7 cellular contexts compared by ENCODE assay signal in genomic region chr2:27685006-27685405, GRCh38. TPM values are rescaled to one million over a fixed set of nuclear protein-coding genes. Genes with fewer than 3 reads are reported as not detected.
DNase-seq lines count a peak whose midpoint lies in the region; ATAC-seq and TF ChIP-seq lines count a peak whose summit lies in the region.
"Not testable (repeated sequence)": the region's sequence is repeated elsewhere in the genome, so short reads cannot be mapped to it uniquely, and the experiment has no call there.

No MANE protein-coding gene starts in this region.

- TF ChIP-seq CTCF in Calu3 (IDR thresholded peaks at IDR 0.05; ENCODE audit: unreplicated experiment); endothelial cell (IDR thresholded peaks at IDR 0.05; ENCODE audit: unreplicated experiment): not testable (repeated sequence)

- not testable (repeated sequence) for H3K9me3 Mint-ChIP-seq in Calu3 (ENCODE audit: low read depth, unreplicated experiment); T-cell; activated CD4-positive, alpha-beta T cell treated with anti-CD3 and anti-CD28 coated beads for 36 hours (ENCODE audit: low read depth); activated CD8-positive, alpha-beta memory T cell treated with anti-CD3 and anti-CD28 coated beads, Interleukin-2, amount 10 ng/mL, durations not matched to agents 7 days and 5 days (ENCODE audit: low read depth); activated naive CD4-positive, alpha-beta T cell treated with anti-CD3 and anti-CD28 coated beads, Interleukin-2, amount 10 ng/mL, durations not matched to agents 7 days and 5 days; endothelial cell (ENCODE audit: unreplicated experiment); stimulated activated naive B cell treated with anti-CD40 and anti-IgM and Interleukin-4, amounts not matched to agents 10 μg/mL and 1 μg/mL and 100 μg/mL, for 72 hours

- intact Hi-C loops in Calu3 (cut with micrococcal nuclease; ENCODE audit: unreplicated experiment); activated CD4-positive, alpha-beta T cell treated with anti-CD3 and anti-CD28 coated beads for 36 hours (cut with DNase I, micrococcal nuclease): not testable (repeated sequence)

- H3K27ac Mint-ChIP-seq in Calu3 (ENCODE audit: unreplicated experiment) (peak overlapping the region; percentile 24), T-cell (peak overlapping the region; percentile 77 to 82), endothelial cell (ENCODE audit: unreplicated experiment) (peak overlapping the region; percentile 90)
- peak overlapping the region; percentile 65 for H3K27ac Mint-ChIP-seq in activated CD4-positive, alpha-beta T cell treated with anti-CD3 and anti-CD28 coated beads for 36 hours
- H3K27ac Mint-ChIP-seq in activated CD8-positive, alpha-beta memory T cell treated with anti-CD3 and anti-CD28 coated beads, Interleukin-2, amount 10 ng/mL, durations not matched to agents 7 days and 5 days = peak overlapping the region; percentile 96
- H3K27ac Mint-ChIP-seq in activated naive CD4-positive, alpha-beta T cell treated with anti-CD3 and anti-CD28 coated beads, Interleukin-2, amount 10 ng/mL, durations not matched to agents 7 days and 5 days = peak overlapping the region; percentile 73
- H3K27ac Mint-ChIP-seq in stimulated activated naive B cell treated with anti-CD40 and anti-IgM and Interleukin-4, amounts not matched to agents 10 μg/mL and 1 μg/mL and 100 μg/mL, for 72 hours = peak overlapping the region; percentile 3

- CTCF ChIA-PET in Calu3 (lab: Charles Lee) (interaction anchor here (1.4 kb wide), 1 partner anchor 22 kb away, joined by 4 read pairs; the partner anchor contains the start of gene SUPT7L), T-cell (lab: Charles Lee) (interaction anchor here (0.6 to 3.1 kb wide), 4 partner anchors 18 to 382 kb away, joined by 4 to 23 read pairs (median 4); no protein-coding TSS in a partner anchor)
- CTCF ChIA-PET in activated CD4-positive, alpha-beta T cell treated with anti-CD3 and anti-CD28 coated beads for 36 hours (lab: Charles Lee) = interaction anchor here (0.5 to 5.1 kb wide), 7 partner anchors 19 to 578 kb away, joined by 3 to 47 read pairs (median 5); partner anchors contain the start of genes SLC4A1AP and SUPT7L
- CTCF ChIA-PET in activated CD8-positive, alpha-beta memory T cell treated with anti-CD3 and anti-CD28 coated beads, Interleukin-2, amount 10 ng/mL, durations not matched to agents 7 days and 5 days (lab: Charles Lee) = interaction anchor here (0.8 to 10.0 kb wide), 7 partner anchors 8 to 405 kb away, joined by 3 to 143 read pairs (median 8); partner anchors contain the start of genes CCDC121, GPN1, SLC4A1AP and SUPT7L
- CTCF ChIA-PET in activated naive CD4-positive, alpha-beta T cell treated with anti-CD3 and anti-CD28 coated beads, Interleukin-2, amount 10 ng/mL, durations not matched to agents 7 days and 5 days (lab: Charles Lee) = interaction anchor here (0.6 to 3.9 kb wide), 6 partner anchors 19 to 382 kb away, joined by 3 to 36 read pairs (median 13); partner anchors contain the start of genes SLC4A1AP and SUPT7L

- H3K27me3 Mint-ChIP-seq in Calu3 (ENCODE audit: unreplicated experiment); T-cell; activated CD4-positive, alpha-beta T cell treated with anti-CD3 and anti-CD28 coated beads for 36 hours; activated CD8-positive, alpha-beta memory T cell treated with anti-CD3 and anti-CD28 coated beads, Interleukin-2, amount 10 ng/mL, durations not matched to agents 7 days and 5 days; activated naive CD4-positive, alpha-beta T cell treated with anti-CD3 and anti-CD28 coated beads, Interleukin-2, amount 10 ng/mL, durations not matched to agents 7 days and 5 days; endothelial cell (ENCODE audit: unreplicated experiment); stimulated activated naive B cell treated with anti-CD40 and anti-IgM and Interleukin-4, amounts not matched to agents 10 μg/mL and 1 μg/mL and 100 μg/mL, for 72 hours: not testable (repeated sequence)

- H3K4me3 Mint-ChIP-seq in Calu3 (ENCODE audit: low read depth, unreplicated experiment); activated CD4-positive, alpha-beta T cell treated with anti-CD3 and anti-CD28 coated beads for 36 hours; activated naive CD4-positive, alpha-beta T cell treated with anti-CD3 and anti-CD28 coated beads, Interleukin-2, amount 10 ng/mL, durations not matched to agents 7 days and 5 days; stimulated activated naive B cell treated with anti-CD40 and anti-IgM and Interleukin-4, amounts not matched to agents 10 μg/mL and 1 μg/mL and 100 μg/mL, for 72 hours: not testable (repeated sequence)
- peak overlapping the region in 1 of 3 donors; percentile 2 for H3K4me3 Mint-ChIP-seq in T-cell
- H3K4me3 Mint-ChIP-seq in activated CD8-positive, alpha-beta memory T cell treated with anti-CD3 and anti-CD28 coated beads, Interleukin-2, amount 10 ng/mL, durations not matched to agents 7 days and 5 days = peak overlapping the region; percentile 69
- H3K4me3 Mint-ChIP-seq in endothelial cell (ENCODE audit: unreplicated experiment) = peak overlapping the region; percentile 40

- POLR2A ChIA-PET in T-cell (lab: Charles Lee) = interaction anchor here in 1 of 2 donors (0.6 kb wide), 1 partner anchor 1104 kb away, joined by 7 read pairs; no protein-coding TSS in a partner anchor
- POLR2A ChIA-PET in activated CD4-positive, alpha-beta T cell treated with anti-CD3 and anti-CD28 coated beads for 36 hours (lab: Charles Lee) = not testable (repeated sequence)

- H3K36me3 Mint-ChIP-seq in Calu3 (ENCODE audit: insufficient read depth, unreplicated experiment) (peaks cover 27% of the 10 kb centered on the region), T-cell (peaks cover 38% of the 10 kb centered on the region)
- H3K36me3 Mint-ChIP-seq in activated CD4-positive, alpha-beta T cell treated with anti-CD3 and anti-CD28 coated beads for 36 hours (ENCODE audit: low read depth) = peaks cover 33% of the 10 kb centered on the region
- H3K36me3 Mint-ChIP-seq in activated CD8-positive, alpha-beta memory T cell treated with anti-CD3 and anti-CD28 coated beads, Interleukin-2, amount 10 ng/mL, durations not matched to agents 7 days and 5 days = peaks cover 34% of the 10 kb centered on the region
- peaks cover 26% of the 10 kb centered on the region for H3K36me3 Mint-ChIP-seq in activated naive CD4-positive, alpha-beta T cell treated with anti-CD3 and anti-CD28 coated beads, Interleukin-2, amount 10 ng/mL, durations not matched to agents 7 days and 5 days
- not testable (repeated sequence) for H3K36me3 Mint-ChIP-seq in endothelial cell (ENCODE audit: low read depth, unreplicated experiment)
- peaks cover 23 to 38% of the 10 kb centered on the region in 2 donors for H3K36me3 Mint-ChIP-seq in stimulated activated naive B cell treated with anti-CD40 and anti-IgM and Interleukin-4, amounts not matched to agents 10 μg/mL and 1 μg/mL and 100 μg/mL, for 72 hours

- ATAC-seq in T-cell (replicated peaks in 1 of 4) = peak in 2 of 4 experiments; percentile 41 to 54
- not testable (repeated sequence) for ATAC-seq in activated CD4-positive, alpha-beta T cell treated with anti-CD3 and anti-CD28 coated beads for 36 hours; stimulated activated naive B cell treated with anti-CD40 and anti-IgM and Interleukin-4, amounts not matched to agents 10 μg/mL and 1 μg/mL and 100 μg/mL, for 72 hours (replicated peaks)
- ATAC-seq in activated CD8-positive, alpha-beta memory T cell treated with anti-CD3 and anti-CD28 coated beads, Interleukin-2, amount 10 ng/mL, durations not matched to agents 7 days and 5 days = peak; percentile 58

- BruUV-seq in Calu3 (replicated peaks; lab: Mats Ljungman, UMichigan) = not testable (repeated sequence)

- not testable (repeated sequence) for DNase-seq in Calu3; T-cell; activated CD4-positive, alpha-beta T cell treated with anti-CD3 and anti-CD28 coated beads for 36 hours; activated naive CD4-positive, alpha-beta T cell treated with anti-CD3 and anti-CD28 coated beads, Interleukin-2, amount 10 ng/mL, durations not matched to agents 7 days and 5 days; endothelial cell (ENCODE audit: low spot score); stimulated activated naive B cell treated with anti-CD40 and anti-IgM and Interleukin-4, amounts not matched to agents 10 μg/mL and 1 μg/mL and 100 μg/mL, for 72 hours
- DNase-seq in activated CD8-positive, alpha-beta memory T cell treated with anti-CD3 and anti-CD28 coated beads, Interleukin-2, amount 10 ng/mL, durations not matched to agents 7 days and 5 days = peak; percentile 51

- H3K4me1 Mint-ChIP-seq in Calu3 (ENCODE audit: low read depth, unreplicated experiment) (peaks cover 45% of the 10 kb centered on the region), T-cell (peaks cover 15 to 25% (median 15%) of the 10 kb centered on the region in 3 donors)
- peaks cover 31% of the 10 kb centered on the region for H3K4me1 Mint-ChIP-seq in activated CD4-positive, alpha-beta T cell treated with anti-CD3 and anti-CD28 coated beads for 36 hours
- peaks cover 46% of the 10 kb centered on the region for H3K4me1 Mint-ChIP-seq in activated CD8-positive, alpha-beta memory T cell treated with anti-CD3 and anti-CD28 coated beads, Interleukin-2, amount 10 ng/mL, durations not matched to agents 7 days and 5 days
- H3K4me1 Mint-ChIP-seq in activated naive CD4-positive, alpha-beta T cell treated with anti-CD3 and anti-CD28 coated beads, Interleukin-2, amount 10 ng/mL, durations not matched to agents 7 days and 5 days = peaks cover 20% of the 10 kb centered on the region
- not testable (repeated sequence) for H3K4me1 Mint-ChIP-seq in endothelial cell (ENCODE audit: unreplicated experiment); stimulated activated naive B cell treated with anti-CD40 and anti-IgM and Interleukin-4, amounts not matched to agents 10 μg/mL and 1 μg/mL and 100 μg/mL, for 72 hours

RNA-seq across cellular contexts. Expression of gene SLC4A1AP, which starts 21.3 kb away (rescaled TPM):
- 24.2 and 27.8 TPM in 2 replicates for total RNA-seq in Calu3 (2022)
- 10 to 100 TPM; 21.1 to 24.2 (median 21.8) TPM for total RNA-seq in T-cell
- total RNA-seq in activated CD4-positive, alpha-beta T cell treated with anti-CD3 and anti-CD28 coated beads for 36 hours = 10 to 100 TPM; 23.8 to 25.3 TPM
- total RNA-seq in activated CD8-positive, alpha-beta memory T cell treated with anti-CD3 and anti-CD28 coated beads, Interleukin-2, amount 10 ng/mL, durations not matched to agents 7 days and 5 days = 10 to 100 TPM; 27.8 to 28.2 TPM
- total RNA-seq in endothelial cell (ENCODE audit: unreplicated experiment) = 19.8 TPM

RNA-seq across cellular contexts. Expression of gene SUPT7L, which starts 21.6 kb away (rescaled TPM):
- 33.0 and 35.5 TPM in 2 replicates for total RNA-seq in Calu3 (2022)
- 10 to 100 TPM; 39.2 to 53.2 (median 39.3) TPM for total RNA-seq in T-cell
- 10 to 100 TPM; 23.7 to 26.1 TPM for total RNA-seq in activated CD4-positive, alpha-beta T cell treated with anti-CD3 and anti-CD28 coated beads for 36 hours
- total RNA-seq in activated CD8-positive, alpha-beta memory T cell treated with anti-CD3 and anti-CD28 coated beads, Interleukin-2, amount 10 ng/mL, durations not matched to agents 7 days and 5 days = 10 to 100 TPM; 34.8 to 39.7 TPM
- total RNA-seq in endothelial cell (ENCODE audit: unreplicated experiment) = 39.1 TPM

RNA-seq across cellular contexts. Expression of gene GPN1, which starts 56.2 kb away (rescaled TPM):
- total RNA-seq in Calu3 (2022) (32.6 and 33.2 TPM in 2 replicates), T-cell (10 to 100 TPM; 27.0 to 32.1 (median 28.9) TPM), endothelial cell (ENCODE audit: unreplicated experiment) (39.7 TPM)
- 10 to 100 TPM; 45.6 to 63.9 TPM for total RNA-seq in activated CD4-positive, alpha-beta T cell treated with anti-CD3 and anti-CD28 coated beads for 36 hours
- total RNA-seq in activated CD8-positive, alpha-beta memory T cell treated with anti-CD3 and anti-CD28 coated beads, Interleukin-2, amount 10 ng/mL, durations not matched to agents 7 days and 5 days = 10 to 100 TPM; 36.9 to 50.9 TPM

RNA-seq across cellular contexts. Expression of gene CCDC121, which starts 56.2 kb away (rescaled TPM):
- total RNA-seq in Calu3 (2022) (5.5 and 6.3 TPM in 2 replicates), T-cell (1 to 10 TPM in 3 of 5 donors, under 1 TPM in 2; 0.49 to 1.4 (median 1.2) TPM), endothelial cell (ENCODE audit: unreplicated experiment) (4.7 TPM)
- under 1 TPM; 0.11 to 0.44 TPM for total RNA-seq in activated CD4-positive, alpha-beta T cell treated with anti-CD3 and anti-CD28 coated beads for 36 hours
- total RNA-seq in activated CD8-positive, alpha-beta memory T cell treated with anti-CD3 and anti-CD28 coated beads, Interleukin-2, amount 10 ng/mL, durations not matched to agents 7 days and 5 days = 1 to 10 TPM in 1 of 2 experiments, under 1 TPM in 1; 0.98 to 1.5 TPM

Comparison
In these comparisons a context has a peak if more than half of its experiments do, and no peak if none do; other contexts are left out.
1. H3K27ac Mint-ChIP-seq: peak in every context shown above with its lines; median percentile 96 in activated CD8-positive, alpha-beta memory T cell treated with anti-CD3 and anti-CD28 coated beads, Interleukin-2, amount 10 ng/mL, durations not matched to agents 7 days and 5 days; 90 in endothelial cell; 80 in T-cell; 73 in activated naive CD4-positive, alpha-beta T cell treated with anti-CD3 and anti-CD28 coated beads, Interleukin-2, amount 10 ng/mL, durations not matched to agents 7 days and 5 days; 65 in activated CD4-positive, alpha-beta T cell treated with anti-CD3 and anti-CD28 coated beads for 36 hours; 24 in Calu3; 3 in stimulated activated naive B cell treated with anti-CD40 and anti-IgM and Interleukin-4, amounts not matched to agents 10 μg/mL and 1 μg/mL and 100 μg/mL, for 72 hours.